ENCODE assay signal across 15 cellular contexts in genomic region chr16:24409045-24409444, GRCh38.
DNase-seq lines count a peak whose midpoint lies in the region; ATAC-seq, FAIRE-seq and TF ChIP-seq lines count a peak whose summit lies in the region.
"Had no signal": no experiment of that assay in that cellular context is flagged by ENCODE, and none has a peak within 500 bp of the region (broad histone marks: within the 10 kb centered on the region; RNA-seq: fewer than 3 reads in every experiment).

No MANE protein-coding gene starts in this region.

- H3T11ph ChIP-seq in H9 (ENCODE audit: low read length) = no peak overlapping the region

- H3K27me3 ChIP-seq in H9 (ENCODE audit: insufficient read depth, low read length) (no peaks in the 10 kb centered on the region), small intestine (ENCODE audit: control insufficient read depth in 2 of 2, insufficient read depth in 2 of 2, low read length in 2 of 2) (no peaks in the 10 kb centered on the region)
- H3K27me3 ChIP-seq in CD8-positive, alpha-beta memory T cell (ENCODE audit: insufficient read depth, low read length, poor library complexity, severe bottlenecking) = no peaks in the 10 kb centered on the region

- no peaks in the 10 kb centered on the region for H3K9me3 ChIP-seq in H9 (ENCODE audit: control insufficient read depth, low read depth, low read length)
- H3K9me3 ChIP-seq in CD8-positive, alpha-beta memory T cell (ENCODE audit: low read length) = no peaks in the 10 kb centered on the region
- no peaks in the 10 kb centered on the region for H3K9me3 ChIP-seq in small intestine (ENCODE audit: control insufficient read depth, low read depth)
- H3K9me3 ChIP-seq: thoracic aorta had no signal

- no peak overlapping the region for H4K91ac ChIP-seq in H9 (ENCODE audit: insufficient read length, low read depth, low read length)

- no peak overlapping the region for H2BK12ac ChIP-seq in H9 (ENCODE audit: insufficient read length, low read depth, low read length)

- H3K36me3 ChIP-seq in CD8-positive, alpha-beta memory T cell (ENCODE audit: insufficient read depth, low read length) = no peaks in the 10 kb centered on the region
- no peaks in the 10 kb centered on the region for H3K36me3 ChIP-seq in small intestine (ENCODE audit: control insufficient read depth in 2 of 2, insufficient read depth in 2 of 2, low read length in 2 of 2)
- H3K36me3 ChIP-seq: thoracic aorta had no signal

- no peak overlapping the region for H2BK5ac ChIP-seq in H9 (ENCODE audit: insufficient read length, low read length)

- H3K23me2 ChIP-seq in H9 (ENCODE audit: insufficient read length, low read depth, low read length, poor library complexity, severe bottlenecking) = no peaks in the 10 kb centered on the region

- H3K4me3 Mint-ChIP-seq in H9 (no peak overlapping the region), memory B cell (no peak overlapping the region)
- H3K4me3 Mint-ChIP-seq in CD8-positive, alpha-beta memory T cell = no peak overlapping the region
- H3K4me3 Mint-ChIP-seq: dendritic cell treated with granulocyte-macrophage colony-stimulating factor and Interleukin-4, amounts not matched to agents 40 ng/mL and 50 ng/mL, for 4 days; natural killer cell treated with Interleukin-12 subunit alpha and Interleukin-12 subunit beta and Interleukin-15 and Interleukin-18, amount 100 ng/mL, for 72 hours had no signal

- no peak overlapping the region for H4K5ac ChIP-seq in H9 (ENCODE audit: insufficient read length, low read depth, low read length)

- no peak overlapping the region for H3K4me2 ChIP-seq in H9 (ENCODE audit: insufficient read depth, insufficient read length, low read length)

- H3K9me3 Mint-ChIP-seq in H9 (peaks cover 2 to 5% of the 10 kb centered on the region in 2 experiments; a peak in 3 of 5 replicates), memory B cell (no peaks in the 10 kb centered on the region)
- H3K9me3 Mint-ChIP-seq in CD8-positive, alpha-beta memory T cell = no peaks in the 10 kb centered on the region
- H3K9me3 Mint-ChIP-seq: dendritic cell treated with granulocyte-macrophage colony-stimulating factor and Interleukin-4, amounts not matched to agents 40 ng/mL and 50 ng/mL, for 4 days; natural killer cell treated with Interleukin-12 subunit alpha and Interleukin-12 subunit beta and Interleukin-15 and Interleukin-18, amount 100 ng/mL, for 72 hours had no signal

- H4K20me1 ChIP-seq in H9 (ENCODE audit: control insufficient read depth, insufficient read depth, insufficient read length) = no peaks in the 10 kb centered on the region

- no peak overlapping the region for H2BK120ac ChIP-seq in H9 (ENCODE audit: low read depth, low read length, poor library complexity, severe bottlenecking)

- no peak for FAIRE-seq in small intestine (lab: Jason Lieb, UNC)
- FAIRE-seq: A204.1, islet of Langerhans had no signal

- no peak overlapping the region for H3K9ac ChIP-seq in H9 (ENCODE audit: extremely low read depth, insufficient read length, low read length)

- no peak overlapping the region for H4K8ac ChIP-seq in H9 (replicated peaks; ENCODE audit: insufficient read length, low read depth, low read length)

- no peak overlapping the region for H3K23ac ChIP-seq in H9 (ENCODE audit: insufficient read length, low read depth, low read length)

- CTCF ChIA-PET in RWPE1 (lab: Yijun Ruan, JAX) = interaction anchor here (0.9 kb wide), 1 partner anchor 95 kb away, joined by 4 read pairs; no protein-coding TSS in a partner anchor
- CTCF ChIA-PET in CD8-positive, alpha-beta memory T cell (lab: Charles Lee) = interaction anchor here (0.6 kb wide), 1 partner anchor 50 kb away, joined by 3 read pairs; no protein-coding TSS in a partner anchor

- H2BK15ac ChIP-seq in H9 (ENCODE audit: low read depth, low read length) = no peak overlapping the region

- no peak overlapping the region for H3K27ac Mint-ChIP-seq in H9
- no peak overlapping the region for H3K27ac Mint-ChIP-seq in memory B cell
- H3K27ac Mint-ChIP-seq in CD8-positive, alpha-beta memory T cell = peak overlapping the region in 1 of 8 donors; percentile 44
- H3K27ac Mint-ChIP-seq: dendritic cell treated with granulocyte-macrophage colony-stimulating factor and Interleukin-4, amounts not matched to agents 40 ng/mL and 50 ng/mL, for 4 days; natural killer cell treated with Interleukin-12 subunit alpha and Interleukin-12 subunit beta and Interleukin-15 and Interleukin-18, amount 100 ng/mL, for 72 hours had no signal

- no peak overlapping the region for H2AK5ac ChIP-seq in H9 (ENCODE audit: insufficient read length, low read length)

- no peak overlapping the region for H3K18ac ChIP-seq in H9 (ENCODE audit: insufficient read length, low read depth, low read length)

- POLR2A ChIA-PET in RWPE1 (lab: Yijun Ruan, JAX; ENCODE audit: low non-redundant PET) = no interaction called here
- POLR2A ChIA-PET in CD8-positive, alpha-beta memory T cell (lab: Charles Lee) = no interaction called here

- H3K4me3 ChIP-seq in CD8-positive, alpha-beta memory T cell (ENCODE audit: low read length) = no peak overlapping the region
- H3K4me3 ChIP-seq in small intestine (ENCODE audit: low read depth in 1 of 2, low read length in 2 of 2) = no peak overlapping the region
- H3K4me3 ChIP-seq: thoracic aorta had no signal

- H3K36me3 Mint-ChIP-seq in H9 (ENCODE audit: insufficient read depth in 1 of 3, low read depth in 3 of 3) (no peaks in the 10 kb centered on the region; a peak in 2 of 7 replicates), memory B cell (peaks cover 2% of the 10 kb centered on the region)
- H3K36me3 Mint-ChIP-seq in CD8-positive, alpha-beta memory T cell = no peaks in the 10 kb centered on the region
- H3K36me3 Mint-ChIP-seq: natural killer cell treated with Interleukin-12 subunit alpha and Interleukin-12 subunit beta and Interleukin-15 and Interleukin-18, amount 100 ng/mL, for 72 hours had no signal

- H2BK20ac ChIP-seq in H9 (ENCODE audit: low read depth, low read length, poor library complexity, severe bottlenecking) = no peak overlapping the region

- no peaks in the 10 kb centered on the region for H3K79me1 ChIP-seq in H9 (ENCODE audit: insufficient read depth, low read depth, low read length, poor library complexity, severe bottlenecking)

- H3K27ac ChIP-seq in H9 (ENCODE audit: insufficient read length, low read depth, low read length) (no peak overlapping the region), RWPE1 (no peak overlapping the region), small intestine (ENCODE audit: low read depth in 1 of 2, low read length in 1 of 2) (no peak overlapping the region)
- H3K27ac ChIP-seq in CD8-positive, alpha-beta memory T cell (ENCODE audit: low read depth, low read length) = no peak overlapping the region
- H3K27ac ChIP-seq: thoracic aorta had no signal

- DNase-seq in DMS53 (lab: John Stamatoyannopoulos, UW) (peak; percentile 24), DMS53 treated with DMSO at 0.1 percent for 48 hours (lab: John Stamatoyannopoulos, UW; ENCODE audit: unreplicated experiment) (no peak), H9 (peak; percentile 43), RWPE1 (ENCODE audit: low spot score) (peak; percentile 55), memory B cell (ENCODE audit: low spot score in 2 of 2) (no peak), KG1 (lab: John Stamatoyannopoulos, UW) (no peak), small intestine (no peak)
- DNase-seq in CD8-positive, alpha-beta memory T cell = no peak
- DNase-seq: amniotic stem cell, NCI-H2171 treated with DMSO at 0.1 percent for 48 hours had no signal

- H3K4me1 ChIP-seq in H9 (ENCODE audit: insufficient read depth, low read length) (no peaks in the 10 kb centered on the region), small intestine (ENCODE audit: control insufficient read depth in 2 of 2, insufficient read depth in 1 of 2, low read depth in 1 of 2, low read length in 1 of 2) (no peaks in the 10 kb centered on the region)
- H3K4me1 ChIP-seq in CD8-positive, alpha-beta memory T cell (ENCODE audit: insufficient read depth, low read length) = no peaks in the 10 kb centered on the region

- H3K27me3 Mint-ChIP-seq in H9 (ENCODE audit: low read depth) (peaks cover 5% of the 10 kb centered on the region), memory B cell (peaks cover 8% of the 10 kb centered on the region)
- H3K27me3 Mint-ChIP-seq in CD8-positive, alpha-beta memory T cell = peaks cover 3 to 17% of the 10 kb centered on the region in 2 donors

- H3K4ac ChIP-seq in H9 (ENCODE audit: low read depth, low read length) = no peak overlapping the region

- no peak overlapping the region for H3K56ac ChIP-seq in H9 (ENCODE audit: insufficient read length, low read depth, low read length)

- no peaks in the 10 kb centered on the region for H3K79me2 ChIP-seq in H9 (ENCODE audit: insufficient read depth, low read length)

- TF ChIP-seq CTCF in H9 (conservative IDR thresholded peaks at IDR 0.05) (peak; percentile 61), RWPE1 (conservative IDR thresholded peaks at IDR 0.05; ENCODE audit: low read depth) (no peak; the same call in 1 of the 2 replicates)

- peak; percentile 35 for ATAC-seq in memory B cell (ENCODE audit: low read depth)
- ATAC-seq: natural killer cell treated with Interleukin-12 subunit alpha and Interleukin-12 subunit beta and Interleukin-15 and Interleukin-18, amount 100 ng/mL, for 72 hours had no signal

- no peak overlapping the region for H2AFZ ChIP-seq in H9 (ENCODE audit: low read length)

- peaks cover 0 to 2% of the 10 kb centered on the region in 2 experiments; a peak in 1 of 4 replicates for H3K4me1 Mint-ChIP-seq in H9
- H3K4me1 Mint-ChIP-seq in memory B cell = no peaks in the 10 kb centered on the region
- H3K4me1 Mint-ChIP-seq in CD8-positive, alpha-beta memory T cell = no peaks in the 10 kb centered on the region

- H3K14ac ChIP-seq in H9 (ENCODE audit: insufficient read depth, low read length) = no peak overlapping the region

- WGBS in H9 (ENCODE audit: extremely low coverage, insufficient read length, low lambda C conversion rate) = no CpG with 5 or more reads among the region's 4 CpGs
- WGBS in small intestine, 3 donors = 67 to 72% (median 68%) methylated on average over 4 of the region's 4 CpGs

Comparison
In these comparisons a context has a peak if more than half of its experiments do, and no peak if none do; other contexts are left out.
1. DNase-seq: peak in DMS53 (single experiment), H9 (single experiment) and RWPE1 (single experiment); none in DMS53 treated with DMSO at 0.1 percent for 48 hours (single experiment), memory B cell (0 of 2), CD8-positive, alpha-beta memory T cell (0 of 5), KG1 (single experiment) and small intestine (single experiment).